In the genomic region with DNA sequence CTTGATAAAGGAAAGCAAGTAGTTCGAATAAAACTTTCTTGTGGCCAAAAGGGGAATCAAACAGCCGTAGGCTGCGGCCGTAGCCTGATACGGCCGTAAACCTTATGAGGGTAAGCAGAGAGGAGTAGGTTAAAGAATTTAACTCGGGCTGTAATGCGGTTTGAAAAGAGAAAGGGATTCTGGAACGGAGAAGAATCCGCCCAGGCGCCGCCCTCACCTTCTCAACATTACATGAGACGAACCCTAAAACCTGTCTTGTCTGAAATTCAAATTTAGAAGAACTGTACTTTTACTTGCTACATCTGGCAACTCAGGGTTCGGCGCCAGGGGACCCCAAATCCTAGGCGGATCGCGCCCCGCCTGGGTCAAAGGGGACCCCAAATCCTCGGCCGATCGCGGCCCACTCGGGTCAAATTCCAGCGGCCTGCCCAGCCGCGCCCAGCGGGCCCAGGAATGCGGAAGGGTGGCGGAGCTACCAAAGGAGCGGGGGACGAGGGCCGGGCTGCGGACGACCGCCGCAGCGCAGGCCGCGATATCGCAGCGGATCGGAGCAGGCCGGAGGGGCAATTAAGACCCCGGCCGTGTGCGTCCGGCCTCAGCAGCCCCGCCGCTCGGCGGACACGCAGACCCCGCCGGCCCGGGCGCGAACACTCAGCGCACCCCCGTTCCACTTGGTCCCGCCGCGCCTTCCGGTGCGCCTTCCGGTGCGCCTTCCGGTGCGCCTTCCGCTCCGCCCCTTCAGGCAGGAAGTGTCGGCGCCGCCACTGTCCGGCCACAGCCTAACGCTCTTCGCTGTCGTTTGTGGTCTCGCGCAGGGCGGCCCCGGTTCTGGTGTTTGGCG, we compare ENCODE assay signal across 1 cellular context.
A peak's percentile ranks its signal among the peaks of the same experiment; 100 is the strongest.
TF ChIP-seq lines count a peak whose summit lies in the region.

A gene (plus strand): TSS at position 741 of the 841 bp plus-strand sequence. CDS start 10,766 bp downstream, outside the sequence.

TF ChIP-seq in HepG2, 621 proteins besides CTCF, POLR2A, EP300 and RAD21 (continued from another document and continues in another):
- TF ChIP-seq, protein P1, sequence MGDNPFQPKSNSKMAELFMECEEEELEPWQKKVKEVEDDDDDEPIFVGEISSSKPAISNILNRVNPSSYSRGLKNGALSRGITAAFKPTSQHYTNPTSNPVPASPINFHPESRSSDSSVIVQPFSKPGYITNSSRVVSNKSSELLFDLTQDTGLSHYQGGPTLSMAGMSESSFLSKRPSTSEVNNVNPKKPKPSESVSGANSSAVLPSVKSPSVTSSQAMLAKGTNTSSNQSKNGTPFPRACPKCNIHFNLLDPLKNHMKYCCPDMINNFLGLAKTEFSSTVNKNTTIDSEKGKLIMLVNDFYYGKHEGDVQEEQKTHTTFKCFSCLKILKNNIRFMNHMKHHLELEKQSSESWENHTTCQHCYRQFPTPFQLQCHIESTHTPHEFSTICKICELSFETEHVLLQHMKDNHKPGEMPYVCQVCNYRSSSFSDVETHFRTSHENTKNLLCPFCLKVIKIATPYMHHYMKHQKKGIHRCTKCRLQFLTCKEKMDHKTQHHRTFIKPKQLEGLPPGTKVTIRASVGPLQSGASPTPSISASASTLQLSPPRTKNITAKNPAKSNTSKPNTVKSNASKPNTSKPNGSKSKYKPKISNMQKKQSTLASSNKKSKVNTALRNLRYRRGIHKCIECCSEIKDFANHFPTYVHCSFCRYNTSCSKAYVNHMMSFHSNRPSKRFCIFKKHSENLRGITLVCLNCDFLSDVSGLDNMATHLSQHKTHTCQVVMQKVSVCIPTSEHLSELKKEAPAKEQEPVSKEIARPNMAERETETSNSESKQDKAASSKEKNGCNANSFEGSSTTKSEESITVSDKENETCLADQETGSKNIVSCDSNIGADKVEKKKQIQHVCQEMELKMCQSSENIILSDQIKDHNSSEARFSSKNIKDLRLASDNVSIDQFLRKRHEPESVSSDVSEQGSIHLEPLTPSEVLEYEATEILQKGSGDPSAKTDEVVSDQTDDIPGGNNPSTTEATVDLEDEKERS (CRISPR knock-in tag; IDR thresholded peaks at IDR 0.05) = 0 out of 2 replicates have a peak, but pooled peaks have one; percentile 65
- no peak; the same call in 1 of the 2 replicates for TF ChIP-seq ZNF451 (CRISPR knock-in tag; IDR thresholded peaks at IDR 0.05)
- peak; percentile 71 for TF ChIP-seq KDM5A (IDR thresholded peaks at IDR 0.05; ENCODE audit: borderline replicate concordance, low read length)
- TF ChIP-seq PHF21A (CRISPR knock-in tag; IDR thresholded peaks at IDR 0.05) = peak; percentile 84
- no peak; the same call in 1 of the 2 replicates for TF ChIP-seq NCOA2 (CRISPR knock-in tag; IDR thresholded peaks at IDR 0.05)
- TF ChIP-seq, protein P2, sequence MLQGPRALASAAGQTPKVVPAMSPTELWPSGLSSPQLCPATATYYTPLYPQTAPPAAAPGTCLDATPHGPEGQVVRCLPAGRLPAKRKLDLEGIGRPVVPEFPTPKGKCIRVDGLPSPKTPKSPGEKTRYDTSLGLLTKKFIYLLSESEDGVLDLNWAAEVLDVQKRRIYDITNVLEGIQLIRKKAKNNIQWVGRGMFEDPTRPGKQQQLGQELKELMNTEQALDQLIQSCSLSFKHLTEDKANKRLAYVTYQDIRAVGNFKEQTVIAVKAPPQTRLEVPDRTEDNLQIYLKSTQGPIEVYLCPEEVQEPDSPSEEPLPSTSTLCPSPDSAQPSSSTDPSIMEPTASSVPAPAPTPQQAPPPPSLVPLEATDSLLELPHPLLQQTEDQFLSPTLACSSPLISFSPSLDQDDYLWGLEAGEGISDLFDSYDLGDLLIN (CRISPR knock-in tag; IDR thresholded peaks at IDR 0.05; ENCODE audit: borderline replicate concordance) = peak; percentile 78; the same call in 1 of the 2 replicates
- TF ChIP-seq XRCC5 (optimal IDR thresholded peaks at IDR 0.05; ENCODE audit: low read length) = no peak
- no peak for TF ChIP-seq DPF2 (CRISPR knock-in tag; IDR thresholded peaks at IDR 0.05; ENCODE audit: borderline replicate concordance, low read depth)
- TF ChIP-seq ZNF3 (CRISPR knock-in tag; IDR thresholded peaks at IDR 0.05) = no peak
- no peak for TF ChIP-seq RFXAP (CRISPR knock-in tag; IDR thresholded peaks at IDR 0.05; ENCODE audit: borderline replicate concordance)
- TF ChIP-seq, protein P3, sequence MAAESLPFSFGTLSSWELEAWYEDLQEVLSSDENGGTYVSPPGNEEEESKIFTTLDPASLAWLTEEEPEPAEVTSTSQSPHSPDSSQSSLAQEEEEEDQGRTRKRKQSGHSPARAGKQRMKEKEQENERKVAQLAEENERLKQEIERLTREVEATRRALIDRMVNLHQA (CRISPR knock-in tag; IDR thresholded peaks at IDR 0.05) = no peak
- no peak for TF ChIP-seq TCF7 (IDR thresholded peaks at IDR 0.05; ENCODE audit: low read depth)
- TF ChIP-seq, protein P4, sequence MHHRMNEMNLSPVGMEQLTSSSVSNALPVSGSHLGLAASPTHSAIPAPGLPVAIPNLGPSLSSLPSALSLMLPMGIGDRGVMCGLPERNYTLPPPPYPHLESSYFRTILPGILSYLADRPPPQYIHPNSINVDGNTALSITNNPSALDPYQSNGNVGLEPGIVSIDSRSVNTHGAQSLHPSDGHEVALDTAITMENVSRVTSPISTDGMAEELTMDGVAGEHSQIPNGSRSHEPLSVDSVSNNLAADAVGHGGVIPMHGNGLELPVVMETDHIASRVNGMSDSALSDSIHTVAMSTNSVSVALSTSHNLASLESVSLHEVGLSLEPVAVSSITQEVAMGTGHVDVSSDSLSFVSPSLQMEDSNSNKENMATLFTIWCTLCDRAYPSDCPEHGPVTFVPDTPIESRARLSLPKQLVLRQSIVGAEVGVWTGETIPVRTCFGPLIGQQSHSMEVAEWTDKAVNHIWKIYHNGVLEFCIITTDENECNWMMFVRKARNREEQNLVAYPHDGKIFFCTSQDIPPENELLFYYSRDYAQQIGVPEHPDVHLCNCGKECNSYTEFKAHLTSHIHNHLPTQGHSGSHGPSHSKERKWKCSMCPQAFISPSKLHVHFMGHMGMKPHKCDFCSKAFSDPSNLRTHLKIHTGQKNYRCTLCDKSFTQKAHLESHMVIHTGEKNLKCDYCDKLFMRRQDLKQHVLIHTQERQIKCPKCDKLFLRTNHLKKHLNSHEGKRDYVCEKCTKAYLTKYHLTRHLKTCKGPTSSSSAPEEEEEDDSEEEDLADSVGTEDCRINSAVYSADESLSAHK (CRISPR knock-in tag; IDR thresholded peaks at IDR 0.05; ENCODE audit: borderline replicate concordance) = no peak
- TF ChIP-seq POLR2G (IDR thresholded peaks at IDR 0.05; ENCODE audit: low read depth, low read length) = peak; percentile 88
- peak; percentile 31; the same call in 1 of the 2 replicates for TF ChIP-seq HDAC2 (CRISPR knock-in tag; IDR thresholded peaks at IDR 0.05)
- TF ChIP-seq ZNF549 (CRISPR knock-in tag; IDR thresholded peaks at IDR 0.05) = no peak
- TF ChIP-seq NFIB (CRISPR knock-in tag; IDR thresholded peaks at IDR 0.05; ENCODE audit: borderline replicate concordance) = no peak
- peak; percentile 33; the same call in 1 of the 2 replicates for TF ChIP-seq RXRB (CRISPR knock-in tag; IDR thresholded peaks at IDR 0.05; ENCODE audit: borderline replicate concordance)
- TF ChIP-seq, protein P5, sequence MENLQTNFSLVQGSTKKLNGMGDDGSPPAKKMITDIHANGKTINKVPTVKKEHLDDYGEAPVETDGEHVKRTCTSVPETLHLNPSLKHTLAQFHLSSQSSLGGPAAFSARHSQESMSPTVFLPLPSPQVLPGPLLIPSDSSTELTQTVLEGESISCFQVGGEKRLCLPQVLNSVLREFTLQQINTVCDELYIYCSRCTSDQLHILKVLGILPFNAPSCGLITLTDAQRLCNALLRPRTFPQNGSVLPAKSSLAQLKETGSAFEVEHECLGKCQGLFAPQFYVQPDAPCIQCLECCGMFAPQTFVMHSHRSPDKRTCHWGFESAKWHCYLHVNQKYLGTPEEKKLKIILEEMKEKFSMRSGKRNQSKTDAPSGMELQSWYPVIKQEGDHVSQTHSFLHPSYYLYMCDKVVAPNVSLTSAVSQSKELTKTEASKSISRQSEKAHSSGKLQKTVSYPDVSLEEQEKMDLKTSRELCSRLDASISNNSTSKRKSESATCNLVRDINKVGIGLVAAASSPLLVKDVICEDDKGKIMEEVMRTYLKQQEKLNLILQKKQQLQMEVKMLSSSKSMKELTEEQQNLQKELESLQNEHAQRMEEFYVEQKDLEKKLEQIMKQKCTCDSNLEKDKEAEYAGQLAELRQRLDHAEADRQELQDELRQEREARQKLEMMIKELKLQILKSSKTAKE (CRISPR knock-in tag; IDR thresholded peaks at IDR 0.05; ENCODE audit: borderline replicate concordance) = peak; percentile 25; the same call in 1 of the 2 replicates
- no peak for TF ChIP-seq ZNF510 (CRISPR knock-in tag; IDR thresholded peaks at IDR 0.05; ENCODE audit: low read depth)
- TF ChIP-seq NR2F1 (CRISPR knock-in tag; IDR thresholded peaks at IDR 0.05) = peak; percentile 64 to 78
- no peak for TF ChIP-seq RAD51 (IDR thresholded peaks at IDR 0.05; ENCODE audit: borderline replicate concordance)
- TF ChIP-seq AHR (CRISPR knock-in tag; IDR thresholded peaks at IDR 0.05) = peak; percentile 53; the same call in 1 of the 2 replicates
- TF ChIP-seq, protein P6, sequence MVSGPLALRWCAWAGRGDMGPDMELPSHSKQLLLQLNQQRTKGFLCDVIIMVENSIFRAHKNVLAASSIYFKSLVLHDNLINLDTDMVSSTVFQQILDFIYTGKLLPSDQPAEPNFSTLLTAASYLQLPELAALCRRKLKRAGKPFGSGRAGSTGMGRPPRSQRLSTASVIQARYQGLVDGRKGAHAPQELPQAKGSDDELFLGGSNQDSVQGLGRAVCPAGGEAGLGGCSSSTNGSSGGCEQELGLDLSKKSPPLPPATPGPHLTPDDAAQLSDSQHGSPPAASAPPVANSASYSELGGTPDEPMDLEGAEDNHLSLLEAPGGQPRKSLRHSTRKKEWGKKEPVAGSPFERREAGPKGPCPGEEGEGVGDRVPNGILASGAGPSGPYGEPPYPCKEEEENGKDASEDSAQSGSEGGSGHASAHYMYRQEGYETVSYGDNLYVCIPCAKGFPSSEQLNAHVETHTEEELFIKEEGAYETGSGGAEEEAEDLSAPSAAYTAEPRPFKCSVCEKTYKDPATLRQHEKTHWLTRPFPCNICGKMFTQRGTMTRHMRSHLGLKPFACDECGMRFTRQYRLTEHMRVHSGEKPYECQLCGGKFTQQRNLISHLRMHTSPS (CRISPR knock-in tag; IDR thresholded peaks at IDR 0.05; ENCODE audit: low read depth) = no peak
- TF ChIP-seq ZNF761 (CRISPR knock-in tag; conservative IDR thresholded peaks at IDR 0.05) = no peak
- no peak for TF ChIP-seq ZMYM3 (CRISPR knock-in tag; IDR thresholded peaks at IDR 0.05)
- no peak for TF ChIP-seq MIER3 (CRISPR knock-in tag; IDR thresholded peaks at IDR 0.05; ENCODE audit: borderline replicate concordance)
- no peak for TF ChIP-seq GLI4 (CRISPR knock-in tag; IDR thresholded peaks at IDR 0.05; ENCODE audit: borderline replicate concordance)
- TF ChIP-seq CBX1 (IDR thresholded peaks at IDR 0.05; ENCODE audit: low read depth) = no peak
- TF ChIP-seq ZNF232 (CRISPR knock-in tag; IDR thresholded peaks at IDR 0.05; ENCODE audit: borderline replicate concordance) = peak; percentile 86; the same call in 1 of the 2 replicates
- no peak for TF ChIP-seq SMARCC2 (IDR thresholded peaks at IDR 0.05)
- TF ChIP-seq, protein P7, sequence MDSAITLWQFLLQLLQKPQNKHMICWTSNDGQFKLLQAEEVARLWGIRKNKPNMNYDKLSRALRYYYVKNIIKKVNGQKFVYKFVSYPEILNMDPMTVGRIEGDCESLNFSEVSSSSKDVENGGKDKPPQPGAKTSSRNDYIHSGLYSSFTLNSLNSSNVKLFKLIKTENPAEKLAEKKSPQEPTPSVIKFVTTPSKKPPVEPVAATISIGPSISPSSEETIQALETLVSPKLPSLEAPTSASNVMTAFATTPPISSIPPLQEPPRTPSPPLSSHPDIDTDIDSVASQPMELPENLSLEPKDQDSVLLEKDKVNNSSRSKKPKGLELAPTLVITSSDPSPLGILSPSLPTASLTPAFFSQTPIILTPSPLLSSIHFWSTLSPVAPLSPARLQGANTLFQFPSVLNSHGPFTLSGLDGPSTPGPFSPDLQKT (CRISPR knock-in tag; IDR thresholded peaks at IDR 0.05; ENCODE audit: borderline replicate concordance) = peak; percentile 94; the same call in 1 of the 2 replicates
- no peak for TF ChIP-seq ZNF878 (CRISPR knock-in tag; IDR thresholded peaks at IDR 0.05)
- TF ChIP-seq ATF1 (CRISPR knock-in tag; IDR thresholded peaks at IDR 0.05) = no peak
- TF ChIP-seq ARHGAP35 (CRISPR knock-in tag; IDR thresholded peaks at IDR 0.05; ENCODE audit: borderline replicate concordance) = 0 out of 2 replicates have a peak, but pooled peaks have one; percentile 29
- TF ChIP-seq MIER2 (CRISPR knock-in tag; IDR thresholded peaks at IDR 0.05) = no peak
- TF ChIP-seq ZNF543 (CRISPR knock-in tag; IDR thresholded peaks at IDR 0.05) = peak; percentile 71; the same call in 1 of the 2 replicates
- TF ChIP-seq, protein P8, sequence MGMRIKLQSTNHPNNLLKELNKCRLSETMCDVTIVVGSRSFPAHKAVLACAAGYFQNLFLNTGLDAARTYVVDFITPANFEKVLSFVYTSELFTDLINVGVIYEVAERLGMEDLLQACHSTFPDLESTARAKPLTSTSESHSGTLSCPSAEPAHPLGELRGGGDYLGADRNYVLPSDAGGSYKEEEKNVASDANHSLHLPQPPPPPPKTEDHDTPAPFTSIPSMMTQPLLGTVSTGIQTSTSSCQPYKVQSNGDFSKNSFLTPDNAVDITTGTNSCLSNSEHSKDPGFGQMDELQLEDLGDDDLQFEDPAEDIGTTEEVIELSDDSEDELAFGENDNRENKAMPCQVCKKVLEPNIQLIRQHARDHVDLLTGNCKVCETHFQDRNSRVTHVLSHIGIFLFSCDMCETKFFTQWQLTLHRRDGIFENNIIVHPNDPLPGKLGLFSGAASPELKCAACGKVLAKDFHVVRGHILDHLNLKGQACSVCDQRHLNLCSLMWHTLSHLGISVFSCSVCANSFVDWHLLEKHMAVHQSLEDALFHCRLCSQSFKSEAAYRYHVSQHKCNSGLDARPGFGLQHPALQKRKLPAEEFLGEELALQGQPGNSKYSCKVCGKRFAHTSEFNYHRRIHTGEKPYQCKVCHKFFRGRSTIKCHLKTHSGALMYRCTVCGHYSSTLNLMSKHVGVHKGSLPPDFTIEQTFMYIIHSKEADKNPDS (CRISPR knock-in tag; IDR thresholded peaks at IDR 0.05) = no peak; the same call in 1 of the 2 replicates
- no peak for TF ChIP-seq NONO (IDR thresholded peaks at IDR 0.05)
- peak; percentile 63 for TF ChIP-seq NONO (CRISPR knock-in tag; conservative IDR thresholded peaks at IDR 0.05)
- TF ChIP-seq CREM (IDR thresholded peaks at IDR 0.05) = peak; percentile 36; the same call in 1 of the 2 replicates
- TF ChIP-seq CREM (CRISPR knock-in tag; IDR thresholded peaks at IDR 0.05) = no peak
- no peak; the same call in 1 of the 2 replicates for TF ChIP-seq ZNF205 (CRISPR knock-in tag; IDR thresholded peaks at IDR 0.05)
- TF ChIP-seq ZNF143 (CRISPR knock-in tag; IDR thresholded peaks at IDR 0.05) = no peak; the same call in 1 of the 2 replicates
- TF ChIP-seq, protein P9, sequence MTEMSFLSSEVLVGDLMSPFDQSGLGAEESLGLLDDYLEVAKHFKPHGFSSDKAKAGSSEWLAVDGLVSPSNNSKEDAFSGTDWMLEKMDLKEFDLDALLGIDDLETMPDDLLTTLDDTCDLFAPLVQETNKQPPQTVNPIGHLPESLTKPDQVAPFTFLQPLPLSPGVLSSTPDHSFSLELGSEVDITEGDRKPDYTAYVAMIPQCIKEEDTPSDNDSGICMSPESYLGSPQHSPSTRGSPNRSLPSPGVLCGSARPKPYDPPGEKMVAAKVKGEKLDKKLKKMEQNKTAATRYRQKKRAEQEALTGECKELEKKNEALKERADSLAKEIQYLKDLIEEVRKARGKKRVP (CRISPR knock-in tag; IDR thresholded peaks at IDR 0.05) = peak in 1 of 2 experiments; percentile 15; a peak in 1 of 4 replicates
- peak; percentile 57; the same call in 1 of the 2 replicates for TF ChIP-seq ZNF264 (CRISPR knock-in tag; IDR thresholded peaks at IDR 0.05)
- no peak for TF ChIP-seq ZFP62 (CRISPR knock-in tag; IDR thresholded peaks at IDR 0.05)
- no peak; the same call in 1 of the 2 replicates for TF ChIP-seq ZMAT3 (CRISPR knock-in tag; conservative IDR thresholded peaks at IDR 0.05)
- TF ChIP-seq NFE2L1 (CRISPR knock-in tag; IDR thresholded peaks at IDR 0.05; ENCODE audit: borderline replicate concordance) = no peak
